ENCODE assay signal across 19 cellular contexts in genomic region chr17:72901098-72901497, GRCh38.
"Had no signal": no experiment of that assay in that cellular context is flagged by ENCODE, and none has a peak within 500 bp of the region (broad histone marks: within the 10 kb centered on the region; RNA-seq: fewer than 3 reads in every experiment).

No MANE protein-coding gene starts in this region.

- FAIRE-seq: small intestine had no signal

- H3K9me3 ChIP-seq: body of pancreas, esophagus squamous epithelium, neutrophil, right atrium auricular region, tibial artery, uterus had no signal

- H3K4me1 ChIP-seq: body of pancreas, right atrium auricular region, tibial artery, uterus had no signal

- H3K36me3 Mint-ChIP-seq: activated naive CD4-positive, alpha-beta T cell treated with anti-CD3 and anti-CD28 coated beads, Interleukin-2, amount 10 ng/mL, durations not matched to agents 7 days and 5 days; stimulated activated effector memory CD8-positive, alpha-beta T cell treated with anti-CD3 and anti-CD28 coated beads, Interleukin-12 subunit alpha, Interleukin-12 subunit beta, amount 100 ng/mL, for 72 hours had no signal

- ATAC-seq: body of pancreas; left lobe of liver; stimulated activated effector memory CD8-positive, alpha-beta T cell treated with anti-CD3 and anti-CD28 coated beads, Interleukin-12 subunit alpha, Interleukin-12 subunit beta, amount 100 ng/mL, for 72 hours had no signal

- H3K9me3 Mint-ChIP-seq: activated CD4-positive, alpha-beta T cell treated with anti-CD3 and anti-CD28 coated beads, Interleukin-2, amount 10 ng/mL, durations not matched to agents 7 days and 5 days; activated naive CD4-positive, alpha-beta T cell treated with anti-CD3 and anti-CD28 coated beads, Interleukin-2, amount 10 ng/mL, durations not matched to agents 7 days and 5 days; activated T-helper 2 cell treated with anti-CD3 and anti-CD28 coated beads, Interferon-gamma antibody, Interleukin-2, Interleukin-4, amounts not matched to agents 10 μg/mL and 5 μg/mL and 100 μg/mL, durations not matched to agents 14 hours and 24 hours and 36 hours; central memory CD8-positive, alpha-beta T cell; immature natural killer cell; stimulated activated effector memory CD8-positive, alpha-beta T cell treated with anti-CD3 and anti-CD28 coated beads, Interleukin-12 subunit alpha, Interleukin-12 subunit beta, amount 100 ng/mL, for 72 hours had no signal

- H3K27ac Mint-ChIP-seq: activated CD4-positive, alpha-beta T cell treated with anti-CD3 and anti-CD28 coated beads, Interleukin-2, amount 10 ng/mL, durations not matched to agents 7 days and 5 days; activated naive CD4-positive, alpha-beta T cell treated with anti-CD3 and anti-CD28 coated beads, Interleukin-2, amount 10 ng/mL, durations not matched to agents 7 days and 5 days; activated T-helper 2 cell treated with anti-CD3 and anti-CD28 coated beads, Interferon-gamma antibody, Interleukin-2, Interleukin-4, amounts not matched to agents 10 μg/mL and 5 μg/mL and 100 μg/mL, durations not matched to agents 14 hours and 24 hours and 36 hours; memory B cell had no signal

- H3K27me3 Mint-ChIP-seq: activated CD4-positive, alpha-beta T cell treated with anti-CD3 and anti-CD28 coated beads, Interleukin-2, amount 10 ng/mL, durations not matched to agents 7 days and 5 days; activated naive CD4-positive, alpha-beta T cell treated with anti-CD3 and anti-CD28 coated beads, Interleukin-2, amount 10 ng/mL, durations not matched to agents 7 days and 5 days; central memory CD8-positive, alpha-beta T cell; memory B cell had no signal

- H3K4me3 ChIP-seq: body of pancreas, esophagus squamous epithelium, right atrium auricular region, tibial artery, uterus had no signal

- DNase-seq: activated CD4-positive, alpha-beta T cell treated with anti-CD3 and anti-CD28 coated beads, Interleukin-2, amount 10 ng/mL, durations not matched to agents 7 days and 5 days; activated CD4-positive, CD25-positive, alpha-beta regulatory T cell; activated naive CD4-positive, alpha-beta T cell treated with anti-CD3 and anti-CD28 coated beads, Interleukin-2, amount 10 ng/mL, durations not matched to agents 7 days and 5 days; body of pancreas; esophagus squamous epithelium; foreskin fibroblast; immature natural killer cell; posterior cingulate gyrus; T1000; tibial artery; uterus had no signal

- H3K4me1 Mint-ChIP-seq: activated CD4-positive, alpha-beta T cell treated with anti-CD3 and anti-CD28 coated beads, Interleukin-2, amount 10 ng/mL, durations not matched to agents 7 days and 5 days; activated naive CD4-positive, alpha-beta T cell treated with anti-CD3 and anti-CD28 coated beads, Interleukin-2, amount 10 ng/mL, durations not matched to agents 7 days and 5 days; memory B cell had no signal

- H3K27ac ChIP-seq: body of pancreas, esophagus squamous epithelium, neutrophil, right atrium auricular region, tibial artery, uterus had no signal

- H3K36me3 ChIP-seq: right atrium auricular region, uterus had no signal

- H3K4me3 Mint-ChIP-seq: activated CD4-positive, alpha-beta T cell treated with anti-CD3 and anti-CD28 coated beads, Interleukin-2, amount 10 ng/mL, durations not matched to agents 7 days and 5 days; activated naive CD4-positive, alpha-beta T cell treated with anti-CD3 and anti-CD28 coated beads, Interleukin-2, amount 10 ng/mL, durations not matched to agents 7 days and 5 days; central memory CD8-positive, alpha-beta T cell; immature natural killer cell; memory B cell; stimulated activated effector memory CD8-positive, alpha-beta T cell treated with anti-CD3 and anti-CD28 coated beads, Interleukin-12 subunit alpha, Interleukin-12 subunit beta, amount 100 ng/mL, for 72 hours had no signal

- H3K27me3 ChIP-seq: body of pancreas, esophagus squamous epithelium, neutrophil, right atrium auricular region, tibial artery, uterus had no signal
